In genomic region chr16:21566891-21567414, GRCh38 we compare ENCODE assay signal across 21 cellular contexts. TPM values are rescaled to one million over a fixed set of nuclear protein-coding genes. Genes with fewer than 3 reads are reported as not detected.
A peak's percentile ranks its signal among the peaks of the same experiment; 100 is the strongest.
DNase-seq lines count a peak whose midpoint lies in the region; ATAC-seq, FAIRE-seq and TF ChIP-seq lines count a peak whose summit lies in the region.
"Had no signal": no experiment of that assay in that cellular context is flagged by ENCODE, and none has a peak within 500 bp of the region (broad histone marks: within the 10 kb centered on the region; RNA-seq: fewer than 3 reads in every experiment).

No MANE protein-coding gene starts in this region.

- H3K36me3 ChIP-seq in GM12878 (ENCODE audit: control insufficient read depth in 2 of 2, insufficient read depth in 2 of 2, low read length in 1 of 2): no peaks in the 10 kb centered on the region
- H3K36me3 ChIP-seq in parathyroid adenoma (ENCODE audit: control insufficient read depth, insufficient read depth, low read length): no peaks in the 10 kb centered on the region
- H3K36me3 ChIP-seq: HAP-1 had no signal

- H3K9ac ChIP-seq in GM12878 (ENCODE audit: control insufficient read depth, insufficient read depth, low read length) (no peak overlapping the region), parathyroid adenoma (no peak overlapping the region)
- H3K9ac ChIP-seq: KMS-11 had no signal

- no peaks in the 10 kb centered on the region for H3K9me3 ChIP-seq in GM12878 (replicated peaks; ENCODE audit: control insufficient read depth, insufficient read depth, low read length)
- H3K9me3 ChIP-seq in parathyroid adenoma (ENCODE audit: control insufficient read depth, low read length): no peaks in the 10 kb centered on the region
- H3K9me3 ChIP-seq: HAP-1 had no signal

- no peak for TF ChIP-seq EP300 in GM12878 (IDR thresholded peaks at IDR 0.05; ENCODE audit: borderline replicate concordance in 1 of 2, control insufficient read depth in 1 of 2, low read depth in 2 of 2, low read length in 2 of 2)

- no peaks in the 10 kb centered on the region for H3K36me3 Mint-ChIP-seq in type B pancreatic cell
- H3K36me3 Mint-ChIP-seq: CD4-positive, CD25-positive, alpha-beta regulatory T cell had no signal

- H3K4me1 Mint-ChIP-seq in type B pancreatic cell (ENCODE audit: unreplicated experiment): peaks cover 8% of the 10 kb centered on the region

- TF ChIP-seq RAD21 in GM12878 (IDR thresholded peaks at IDR 0.05; ENCODE audit: insufficient read depth, low read depth, low read length): no peak

- in situ Hi-C loops in GM12878 (cut with MboI): loop anchor here (10.0 kb wide), 1 partner anchor 758 kb away; no protein-coding TSS in a partner anchor

- 56% methylated on average over 4 of the region's 4 CpGs for WGBS in GM12878 (ENCODE audit: insufficient coverage, insufficient replicate concordance, low lambda C conversion rate, missing lambda C conversion rate)

- TF ChIP-seq CTCF in GM12878 (IDR thresholded peaks at IDR 0.05 in 2 of 3, conservative IDR thresholded peaks at IDR 0.05 in 1 of 3; ENCODE audit: control insufficient read depth in 2 of 3, extremely low read depth in 1 of 3, insufficient read depth in 1 of 3, low read depth in 3 of 3, low read length in 3 of 3) (no peak), parathyroid adenoma (IDR thresholded peaks at IDR 0.05) (no peak), type B pancreatic cell (conservative IDR thresholded peaks at IDR 0.05) (no peak)

- H3K27ac Mint-ChIP-seq in type B pancreatic cell: no peak overlapping the region
- H3K27ac Mint-ChIP-seq: B cell had no signal

- TF ChIP-seq POLR2A in GM12878 (IDR thresholded peaks at IDR 0.05; ENCODE audit: low read depth, low read length): no peak

- BruUV-seq in GM12878 (replicated peaks; lab: Mats Ljungman, UMichigan): no TSS peak

- RAD21 ChIA-PET in GM12878 (lab: Charles Lee; ENCODE audit: unreplicated experiment): no interaction called here

- no peaks in the 10 kb centered on the region for H3K4me1 ChIP-seq in GM12878 (ENCODE audit: control insufficient read depth, insufficient read depth, low read length)
- peaks cover 30% of the 10 kb centered on the region for H3K4me1 ChIP-seq in parathyroid adenoma
- H3K4me1 ChIP-seq: HAP-1 had no signal

- no peaks in the 10 kb centered on the region for H3K9me3 Mint-ChIP-seq in type B pancreatic cell
- H3K9me3 Mint-ChIP-seq: CD4-positive, CD25-positive, alpha-beta regulatory T cell had no signal

- no peak for FAIRE-seq in GM12878 (lab: Jason Lieb, UNC)

- peaks cover 3% of the 10 kb centered on the region for H3K27me3 Mint-ChIP-seq in type B pancreatic cell

- CTCF ChIA-PET in GM12878 (lab: Yijun Ruan, JAX): interaction anchor here (0.7 to 1.4 kb wide), 6 partner anchors 75 to 754 kb away, joined by 3 to 4 read pairs (median 3); no protein-coding TSS in a partner anchor

- H3K79me2 ChIP-seq in GM12878 (ENCODE audit: control insufficient read depth, insufficient read depth, low read length) (no peaks in the 10 kb centered on the region), parathyroid adenoma (no peaks in the 10 kb centered on the region)

- H3K27ac ChIP-seq in GM12878 (ENCODE audit: control insufficient read depth, insufficient read depth): no peak overlapping the region
- H3K27ac ChIP-seq in parathyroid adenoma: peak overlapping the region; percentile 75
- H3K27ac ChIP-seq: KMS-11 had no signal

- POLR2A ChIA-PET in GM12878 (lab: Charles Lee): interaction anchor here (0.6 kb wide), 2 partner anchors 411 to 838 kb away, joined by 3 to 4 read pairs; no protein-coding TSS in a partner anchor

- ATAC-seq in GM12878 (peak; percentile 57), HG03521 (IDR thresholded peaks at IDR 0.05; ENCODE audit: unreplicated experiment) (no peak), HG03135 (IDR thresholded peaks at IDR 0.05; ENCODE audit: unreplicated experiment) (no peak)

- no peak overlapping the region for H3K4me2 ChIP-seq in GM12878 (ENCODE audit: control insufficient read depth, insufficient read depth)
- no peak overlapping the region for H3K4me2 ChIP-seq in parathyroid adenoma (ENCODE audit: low read length)
- H3K4me2 ChIP-seq: KMS-11 had no signal

- SMC1A ChIA-PET in GM12878 (lab: Charles Lee; ENCODE audit: uncharacterized antibody, unreplicated experiment): interaction anchor here (2.6 kb wide), 1 partner anchor 11 kb away, joined by 8 read pairs; no protein-coding TSS in a partner anchor

- H2AFZ ChIP-seq in GM12878 (ENCODE audit: control insufficient read depth, low read depth, low read length) (no peak overlapping the region), parathyroid adenoma (peak overlapping the region; percentile 44)

- DNase-seq in activated T-cell treated with anti-CD3 and anti-CD28 coated beads, Interleukin-2, amount 50 U/mL, for 1 hour: peak; percentile 6
- no peak for DNase-seq in activated T-cell treated with anti-CD3 and anti-CD28 coated beads for 4 hours
- DNase-seq in GM12878 (ENCODE audit: low read depth, low spot score): no peak
- DNase-seq in type B pancreatic cell (ENCODE audit: extremely low spot score, unreplicated experiment): peak; percentile 47
- DNase-seq: CD4-positive, CD25-positive, alpha-beta regulatory T cell; COR-L47; DMS 273 treated with DMSO at 0.1 percent for 48 hours; DND-41; MV-4-11; NCI-H187; NCI-H2107; NCI-H2227 treated with DMSO at 0.1 percent for 48 hours; NCI-H510A treated with DMSO at 0.1 percent for 48 hours; OCI-M1; SHP77 treated with DMSO at 0.1 percent for 48 hours had no signal

- intact Hi-C loops in GM12878 (cut with micrococcal nuclease; ENCODE audit: unreplicated experiment): no loop called here

- H3K27me3 ChIP-seq in GM12878 (replicated peaks in 1 of 2; ENCODE audit: control insufficient read depth in 2 of 2, insufficient read depth in 2 of 2, low read length in 1 of 2): no peaks in the 10 kb centered on the region; a peak in 1 of 4 replicates
- no peaks in the 10 kb centered on the region for H3K27me3 ChIP-seq in parathyroid adenoma (ENCODE audit: control insufficient read depth, insufficient read depth, low read length)

- no peak overlapping the region for H3K4me3 Mint-ChIP-seq in type B pancreatic cell
- H3K4me3 Mint-ChIP-seq: B cell; CD4-positive, CD25-positive, alpha-beta regulatory T cell had no signal

- H4K20me1 ChIP-seq in GM12878 (ENCODE audit: control insufficient read depth, insufficient read depth): no peaks in the 10 kb centered on the region

- H3K4me3 ChIP-seq in GM12878: no peak overlapping the region
- no peak overlapping the region for H3K4me3 ChIP-seq in parathyroid adenoma (ENCODE audit: low read depth, low read length)
- H3K4me3 ChIP-seq: HAP-1 had no signal

TF ChIP-seq in GM12878, 131 proteins besides CTCF, POLR2A, EP300 and RAD21 (continues in another document):
- TF ChIP-seq BACH1 (IDR thresholded peaks at IDR 0.05; ENCODE audit: borderline replicate concordance) (no peak), CBFB (IDR thresholded peaks at IDR 0.05; ENCODE audit: low read depth) (no peak), ZNF384 (IDR thresholded peaks at IDR 0.05; ENCODE audit: borderline replicate concordance, low read depth, low read length) (no peak), ZNF207 (IDR thresholded peaks at IDR 0.05; ENCODE audit: borderline replicate concordance) (no peak), POLR2AphosphoS5 (IDR thresholded peaks at IDR 0.05; ENCODE audit: low read length) (no peak), MYB (IDR thresholded peaks at IDR 0.05; ENCODE audit: borderline replicate concordance, low read depth, low read length) (no peak), BCLAF1 (IDR thresholded peaks at IDR 0.05) (no peak)

RNA-seq across cellular contexts. Expression of gene METTL9, which starts 32.4 kb away (rescaled TPM):
- 62.2 and 71.7 TPM in 2 replicates for total RNA-seq in GM12878 (2013; cell fraction: nucleolus; rRNA removed)
- total RNA-seq in GM12878 (2014; rRNA removed) (119 TPM in 2 replicates), GM12878 (2014; rRNA removed; fragmentation: Illumina TruSeq; extraction: Trizol) (92.0 and 101 TPM in 2 replicates), GM12878 (2021) (90.0 and 98.5 TPM in 2 replicates), type B pancreatic cell (ENCODE audit: low replicate concordance) (87.1 and 132 TPM in 2 replicates)
- 26.1 TPM for polyA plus RNA-seq in GM12878 (2011; ENCODE audit: low read depth)
- polyA plus RNA-seq in GM12878 (2011; rRNA removed) (115 and 196 TPM in 2 replicates), GM12878 (2014; fragmentation: Illumina TruSeq; extraction: Trizol) (106 and 149 TPM in 2 replicates), GM12878 (2014; fragmentation: Nextera tagmentation; extraction: Ambion mirVana) (10 to 100 TPM; 19.4 to 40.0 TPM), GM12878 (2014; rRNA removed) (89.7 and 101 TPM in 2 replicates), GM12878 (2016; fragmentation: Nextera tagmentation; extraction: Ambion mirVana) (100 to 1,000 TPM in 1 of 2 experiments, 10 to 100 TPM in 1; 95.4 to 103 TPM)
- polyA plus RNA-seq in GM12878 (2011; cell fraction: cytosol; rRNA removed): 46.5 and 46.6 TPM in 2 replicates
- polyA plus RNA-seq in GM12878 (2011; cell fraction: nucleus; rRNA removed): 23.6 and 27.4 TPM in 2 replicates
- polyA plus RNA-seq in GM12878 (2012): 48.7 and 50.0 TPM in 2 replicates
- 34.8 and 37.0 TPM in 2 replicates for polyA minus RNA-seq in GM12878 (2011; rRNA and poly(A)+ RNA removed)
- polyA minus RNA-seq in GM12878 (2011; cell fraction: cytosol; rRNA and poly(A)+ RNA removed): 17.4 and 20.2 TPM in 2 replicates
- polyA minus RNA-seq in GM12878 (2011; cell fraction: nucleus; rRNA and poly(A)+ RNA removed): 17.4 and 24.3 TPM in 2 replicates

Comparison
In these comparisons a context has a peak if more than half of its experiments do, and no peak if none do; other contexts are left out.
1. DNase-seq: peak in activated T-cell treated with anti-CD3 and anti-CD28 coated beads, Interleukin-2, amount 50 U/mL, for 1 hour (single experiment) and type B pancreatic cell (single experiment); none in activated T-cell treated with anti-CD3 and anti-CD28 coated beads for 4 hours (single experiment) and GM12878 (single experiment).